In genomic region chr10:122126763-122127659, GRCh38 we compare ENCODE assay signal across 9 cellular contexts.
DNase-seq lines count a peak whose midpoint lies in the region; ATAC-seq and TF ChIP-seq lines count a peak whose summit lies in the region.
"Had no signal": no experiment of that assay in that cellular context is flagged by ENCODE, and none has a peak within 500 bp of the region (broad histone marks: within the 10 kb centered on the region; RNA-seq: fewer than 3 reads in every experiment).

No MANE protein-coding gene starts in this region.

- no peaks in the 10 kb centered on the region for H3K4me1 Mint-ChIP-seq in activated T-helper 1 cell treated with anti-CD3 and anti-CD28 coated beads, Interleukin-12 subunit alpha, Interleukin-12 subunit beta, Interleukin-2, Interleukin-4 antibody, amounts not matched to agents 30 ng/mL and 10 ng/mL and 1 ng/mL, durations not matched to agents 14 hours and 24 hours and 36 hours (ENCODE audit: low read depth)

- H3K36me3 Mint-ChIP-seq in activated T-helper 1 cell treated with anti-CD3 and anti-CD28 coated beads, Interleukin-12 subunit alpha, Interleukin-12 subunit beta, Interleukin-2, Interleukin-4 antibody, amounts not matched to agents 30 ng/mL and 10 ng/mL and 1 ng/mL, durations not matched to agents 14 hours and 24 hours and 36 hours (ENCODE audit: low read depth): no peaks in the 10 kb centered on the region

- peak overlapping the region; percentile 81 to 89 for H3K27ac ChIP-seq in thoracic aorta

- H3K27me3 ChIP-seq in thoracic aorta (replicated peaks; ENCODE audit: insufficient read depth): no peaks in the 10 kb centered on the region
- H3K27me3 ChIP-seq: ovary had no signal

- DNase-seq in HK-2 (ENCODE audit: unreplicated experiment) (peak; percentile 46), astrocyte of the hippocampus (ENCODE audit: low read depth, low spot score) (peak; percentile 92), islet precursor cell (peak; percentile 88), thoracic aorta (ENCODE audit: low spot score) (no peak), GM13977 (ENCODE audit: low spot score) (no peak)
- DNase-seq in activated T-helper 1 cell treated with anti-CD3 and anti-CD28 coated beads, Interleukin-12 subunit alpha, Interleukin-12 subunit beta, Interleukin-2, Interleukin-4 antibody, amounts not matched to agents 30 ng/mL and 10 ng/mL and 1 ng/mL, durations not matched to agents 14 hours and 24 hours and 36 hours (ENCODE audit: low spot score): no peak
- no peak for DNase-seq in NK-92 treated with Interleukin-12 subunit alpha and Interleukin-12 subunit beta, amount 100 ng/mL, for 24 hours (lab: John Stamatoyannopoulos, UW)

- intact Hi-C loops in activated T-helper 1 cell treated with anti-CD3 and anti-CD28 coated beads, Interleukin-12 subunit alpha, Interleukin-12 subunit beta, Interleukin-2, Interleukin-4 antibody, amounts not matched to agents 30 ng/mL and 10 ng/mL and 1 ng/mL, durations not matched to agents 14 hours and 24 hours and 36 hours (cut with micrococcal nuclease): no loop called here

- H3K4me1 ChIP-seq in thoracic aorta (ENCODE audit: control insufficient read depth in 1 of 2, low read depth in 2 of 2): peaks cover 18 to 40% of the 10 kb centered on the region in 2 donors

- no peak for TF ChIP-seq CTCF in thoracic aorta (IDR thresholded peaks at IDR 0.05)
- no peak for TF ChIP-seq CTCF in GM13977 (IDR thresholded peaks at IDR 0.05; ENCODE audit: extremely low read depth, insufficient read depth, missing control alignments)

- in situ Hi-C loops in GM13977 (cut with MboI; ENCODE audit: low pct_unique_long_range_greater_than_20kb, low sequenced_read_pairs, unreplicated experiment): no loop called here

- H3K36me3 ChIP-seq in thoracic aorta: no peaks in the 10 kb centered on the region
- H3K36me3 ChIP-seq: ovary had no signal

- no peak overlapping the region for H3K4me3 Mint-ChIP-seq in activated T-helper 1 cell treated with anti-CD3 and anti-CD28 coated beads, Interleukin-12 subunit alpha, Interleukin-12 subunit beta, Interleukin-2, Interleukin-4 antibody, amounts not matched to agents 30 ng/mL and 10 ng/mL and 1 ng/mL, durations not matched to agents 14 hours and 24 hours and 36 hours

- H3K27me3 Mint-ChIP-seq in activated T-helper 1 cell treated with anti-CD3 and anti-CD28 coated beads, Interleukin-12 subunit alpha, Interleukin-12 subunit beta, Interleukin-2, Interleukin-4 antibody, amounts not matched to agents 30 ng/mL and 10 ng/mL and 1 ng/mL, durations not matched to agents 14 hours and 24 hours and 36 hours (ENCODE audit: insufficient read depth): peaks cover 9% of the 10 kb centered on the region

- H3K9me3 ChIP-seq in thoracic aorta: no peaks in the 10 kb centered on the region
- H3K9me3 ChIP-seq: ovary had no signal

- no peak overlapping the region for H3K27ac Mint-ChIP-seq in activated T-helper 1 cell treated with anti-CD3 and anti-CD28 coated beads, Interleukin-12 subunit alpha, Interleukin-12 subunit beta, Interleukin-2, Interleukin-4 antibody, amounts not matched to agents 30 ng/mL and 10 ng/mL and 1 ng/mL, durations not matched to agents 14 hours and 24 hours and 36 hours

- no peaks in the 10 kb centered on the region for H3K9me3 Mint-ChIP-seq in activated T-helper 1 cell treated with anti-CD3 and anti-CD28 coated beads, Interleukin-12 subunit alpha, Interleukin-12 subunit beta, Interleukin-2, Interleukin-4 antibody, amounts not matched to agents 30 ng/mL and 10 ng/mL and 1 ng/mL, durations not matched to agents 14 hours and 24 hours and 36 hours

- peak; percentile 80 for ATAC-seq in thoracic aorta (ENCODE audit: insufficient number of reproducible peaks, low FRiP score, low read depth)
- ATAC-seq in HG03469 (IDR thresholded peaks at IDR 0.05; ENCODE audit: unreplicated experiment): no peak

- peak overlapping the region; percentile 66 for H3K4me3 ChIP-seq in thoracic aorta

Comparison
In these comparisons a context has a peak if more than half of its experiments do, and no peak if none do; other contexts are left out.
1. DNase-seq: peak in HK-2 (single experiment), astrocyte of the hippocampus (single experiment) and islet precursor cell (single experiment); none in thoracic aorta (single experiment), GM13977 (single experiment), activated T-helper 1 cell treated with anti-CD3 and anti-CD28 coated beads, Interleukin-12 subunit alpha, Interleukin-12 subunit beta, Interleukin-2, Interleukin-4 antibody, amounts not matched to agents 30 ng/mL and 10 ng/mL and 1 ng/mL, durations not matched to agents 14 hours and 24 hours and 36 hours (single experiment) and NK-92 treated with Interleukin-12 subunit alpha and Interleukin-12 subunit beta, amount 100 ng/mL, for 24 hours (single experiment).